Comparison of ENCODE assay signal across 20 cellular contexts in the genomic region with DNA sequence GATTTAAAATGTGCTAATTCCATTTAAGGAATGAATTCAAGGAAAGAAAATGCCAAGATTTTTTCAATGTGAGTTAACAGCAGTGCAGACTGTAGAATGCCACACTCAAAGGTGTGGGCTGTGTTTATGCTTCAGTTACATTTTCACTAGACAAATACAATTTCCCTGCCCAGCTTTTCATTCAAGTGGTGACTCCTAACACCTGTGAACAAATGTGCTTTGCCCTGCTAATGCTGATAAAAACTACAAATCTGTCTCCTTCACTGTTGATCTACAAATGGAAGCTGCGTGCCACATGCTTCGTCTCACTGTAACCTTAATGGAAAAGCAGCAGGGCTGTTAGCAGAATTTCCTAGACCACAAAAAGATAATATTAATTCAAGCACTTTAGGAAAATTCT.
"Had no signal": no experiment of that assay in that cellular context is flagged by ENCODE, and none has a peak within 500 bp of the region (broad histone marks: within the 10 kb centered on the region; RNA-seq: fewer than 3 reads in every experiment).

No MANE protein-coding gene starts in this region.

- DNase-seq: activated CD4-positive, alpha-beta T cell treated with anti-CD3 and anti-CD28 coated beads for 1 hour; activated CD4-positive, alpha-beta T cell treated with anti-CD3 and anti-CD28 coated beads, Interleukin-2, amount 10 ng/mL, durations not matched to agents 24 days and 14 days; activated CD4-positive, alpha-beta T cell treated with anti-CD3 and anti-CD28 coated beads, Interleukin-2, amount 50 U/mL, for 48 hours; activated CD8-positive, alpha-beta memory T cell treated with anti-CD3 and anti-CD28 coated beads, Interleukin-2, amount 10 ng/mL, durations not matched to agents 7 days and 5 days; activated effector memory CD4-positive, alpha-beta T cell treated with Interleukin-2 at 50 U/mL for 16 hours; activated naive CD4-positive, alpha-beta T cell; activated T-cell treated with anti-CD3 and anti-CD28 coated beads, Interleukin-2, amount 50 U/mL, for 24 hours; aorta; caudate nucleus; KG1; NCI-H1048; NCI-H1436; NCI-H1694 treated with DMSO at 0.1 percent for 48 hours; NCI-H2081; NCI-H226; PC-9; SIG-M5; T-helper 17 cell; T-helper 9 cell had no signal

- ATAC-seq: activated CD8-positive, alpha-beta memory T cell treated with anti-CD3 and anti-CD28 coated beads, Interleukin-2, amount 10 ng/mL, durations not matched to agents 7 days and 5 days; T-helper 17 cell; WTC11 had no signal
